8 cellular contexts compared by ENCODE assay signal in genomic region chr3:138173769-138174420, GRCh38. TPM values are rescaled to one million over a fixed set of nuclear protein-coding genes. Genes with fewer than 3 reads are reported as not detected.
DNase-seq lines count a peak whose midpoint lies in the region; ATAC-seq and TF ChIP-seq lines count a peak whose summit lies in the region.

No MANE protein-coding gene starts in this region.

- peaks cover 45% of the 10 kb centered on the region for H3K36me3 Mint-ChIP-seq in effector memory CD8-positive, alpha-beta T cell (ENCODE audit: insufficient read depth)
- H3K36me3 Mint-ChIP-seq in neural progenitor cell: peaks cover 16% of the 10 kb centered on the region

- ATAC-seq in effector memory CD8-positive, alpha-beta T cell (replicated peaks): peak; percentile 4

- H3K27me3 ChIP-seq in MM.1S (replicated peaks; ENCODE audit: insufficient read depth, low read length) (no peaks in the 10 kb centered on the region), neural progenitor cell (peaks cover 2% of the 10 kb centered on the region)

- peak overlapping the region; percentile 94 to 95 for H3K27ac Mint-ChIP-seq in effector memory CD8-positive, alpha-beta T cell
- peak overlapping the region; percentile 98 for H3K27ac Mint-ChIP-seq in neural progenitor cell

- peak overlapping the region; percentile 75 for H3K9ac ChIP-seq in MM.1S (ENCODE audit: low read length)
- H3K9ac ChIP-seq in neural progenitor cell: peak overlapping the region; percentile 53

- no peaks in the 10 kb centered on the region for H3K9me3 Mint-ChIP-seq in effector memory CD8-positive, alpha-beta T cell
- H3K9me3 Mint-ChIP-seq in neural progenitor cell: peaks cover 2% of the 10 kb centered on the region

- H3K79me2 ChIP-seq in MM.1S (ENCODE audit: low read length): peaks cover 16% of the 10 kb centered on the region
- peaks cover 28% of the 10 kb centered on the region for H3K79me2 ChIP-seq in neural progenitor cell (ENCODE audit: low read depth)

- peak overlapping the region; percentile 89 for H3K4me3 ChIP-seq in GM12875 (ENCODE audit: low read depth, low read length)
- H3K4me3 ChIP-seq in MM.1S (ENCODE audit: low read length): peak overlapping the region; percentile 74
- H3K4me3 ChIP-seq in neural progenitor cell: peak overlapping the region; percentile 67

- H3K9me3 ChIP-seq in MM.1S (replicated peaks; ENCODE audit: insufficient read depth, low read length): no peaks in the 10 kb centered on the region
- no peaks in the 10 kb centered on the region for H3K9me3 ChIP-seq in neural progenitor cell (ENCODE audit: low read depth)

- H3K27ac ChIP-seq in MM.1S (ENCODE audit: low read length): peak overlapping the region; percentile 61; the same call in 1 of the 2 replicates
- no peak overlapping the region for H3K27ac ChIP-seq in neural progenitor cell

- peak overlapping the region; percentile 92 to 96 for H3K4me3 Mint-ChIP-seq in effector memory CD8-positive, alpha-beta T cell
- peak overlapping the region; percentile 99 for H3K4me3 Mint-ChIP-seq in neural progenitor cell

- H3F3A ChIP-seq in MM.1S (ENCODE audit: insufficient read depth, low read length) (peaks cover 4% of the 10 kb centered on the region), neural progenitor cell (ENCODE audit: low read depth) (peaks cover 3% of the 10 kb centered on the region)

- H3K9me2 ChIP-seq in MM.1S (replicated peaks; ENCODE audit: insufficient read depth, low read length): no peaks in the 10 kb centered on the region

- H3K36me3 ChIP-seq in MM.1S (replicated peaks; ENCODE audit: insufficient read depth, low read length) (no peaks in the 10 kb centered on the region; the same call in 1 of the 2 replicates), neural progenitor cell (no peaks in the 10 kb centered on the region)

- H3K4me1 ChIP-seq in MM.1S (ENCODE audit: low read length): no peaks in the 10 kb centered on the region
- peaks cover 11% of the 10 kb centered on the region for H3K4me1 ChIP-seq in neural progenitor cell

- H3K27me3 Mint-ChIP-seq in effector memory CD8-positive, alpha-beta T cell: peaks cover 0 to 8% of the 10 kb centered on the region in 2 donors
- H3K27me3 Mint-ChIP-seq in neural progenitor cell (ENCODE audit: insufficient read depth, low read depth): no peaks in the 10 kb centered on the region

- no peaks in the 10 kb centered on the region for H4K20me1 ChIP-seq in MM.1S (ENCODE audit: insufficient read depth, low read length)
- H4K20me1 ChIP-seq in neural progenitor cell (ENCODE audit: low read depth): no peaks in the 10 kb centered on the region

- no peak for DNase-seq in MM.1S
- peak in 1 of 3 experiments; percentile 3 for DNase-seq in effector memory CD8-positive, alpha-beta T cell
- no peak for DNase-seq in neural progenitor cell (ENCODE audit: low spot score)
- DNase-seq in NCI-H69 (lab: John Stamatoyannopoulos, UW): no peak
- DNase-seq in NCI-H187 (lab: John Stamatoyannopoulos, UW): no peak
- DNase-seq in Ammon's horn (ENCODE audit: low spot score): no peak
- no peak for DNase-seq in NCI-H2081 (lab: John Stamatoyannopoulos, UW)

- H3K4me2 ChIP-seq in MM.1S (ENCODE audit: low read depth, low read length) (peak overlapping the region; percentile 71), neural progenitor cell (peak overlapping the region; percentile 94)

- H2AFZ ChIP-seq in MM.1S (ENCODE audit: low read length): peak overlapping the region; percentile 79
- H2AFZ ChIP-seq in neural progenitor cell (replicated peaks): peak overlapping the region; percentile 99

- TF ChIP-seq CTCF in GM12875 (IDR thresholded peaks at IDR 0.05; ENCODE audit: borderline replicate concordance, insufficient read depth, low read depth, low read length): no peak
- TF ChIP-seq CTCF in MM.1S (IDR thresholded peaks at IDR 0.05; ENCODE audit: low read length): no peak
- TF ChIP-seq CTCF in neural progenitor cell (IDR thresholded peaks at IDR 0.05): no peak

- peaks cover 22 to 39% of the 10 kb centered on the region in 2 donors for H3K4me1 Mint-ChIP-seq in effector memory CD8-positive, alpha-beta T cell (ENCODE audit: low read depth in 2 of 2)
- H3K4me1 Mint-ChIP-seq in neural progenitor cell: peaks cover 20% of the 10 kb centered on the region

RNA-seq across cellular contexts. Expression of gene DBR1, which starts 0.8 kb away (rescaled TPM):
- 20.2 and 32.1 TPM in 2 replicates for total RNA-seq in neural progenitor cell (ENCODE audit: low replicate concordance)

RNA-seq across cellular contexts. Expression of gene ARMC8, which starts 13.2 kb away (rescaled TPM):
- total RNA-seq in neural progenitor cell (ENCODE audit: low replicate concordance): 61.9 and 80.3 TPM in 2 replicates

RNA-seq across cellular contexts. Expression of gene A4GNT, which starts 41.7 kb away (rescaled TPM):
- not detected in 2 replicates for total RNA-seq in neural progenitor cell (ENCODE audit: low replicate concordance)

RNA-seq across cellular contexts. Expression of gene DZIP1L, which starts 58.5 kb away (rescaled TPM):
- 10.4 and 38.4 TPM in 2 replicates for total RNA-seq in neural progenitor cell (ENCODE audit: low replicate concordance)
